Comparison of ENCODE assay signal across 35 cellular contexts in genomic region chr11:56497010-56497409, GRCh38. TPM values are rescaled to one million over a fixed set of nuclear protein-coding genes. Genes with fewer than 3 reads are reported as not detected.
"Had no signal": no experiment of that assay in that cellular context is flagged by ENCODE, and none has a peak within 500 bp of the region (broad histone marks: within the 10 kb centered on the region; RNA-seq: fewer than 3 reads in every experiment).

No MANE protein-coding gene starts in this region.

- ATAC-seq: activated naive CD8-positive, alpha-beta T cell treated with anti-CD3 and anti-CD28 coated beads, Interleukin-2, amount 50 U/mL, for 24 hours; activated T-cell treated with anti-CD3 and anti-CD28 coated beads, Interleukin-2, amount 50 U/mL, for 72 hours; body of pancreas; gastroesophageal sphincter; T-helper 17 cell had no signal

- H3K36me3 ChIP-seq: adrenal gland, colonic mucosa, esophagus squamous epithelium, gastroesophageal sphincter had no signal

- H3K36me3 Mint-ChIP-seq: activated naive CD4-positive, alpha-beta T cell treated with anti-CD3 and anti-CD28 coated beads, Interleukin-2, amount 50 U/mL, for 24 hours; activated naive CD8-positive, alpha-beta T cell treated with anti-CD3 and anti-CD28 coated beads for 36 hours had no signal

- H3K4me1 ChIP-seq: adrenal gland, body of pancreas, colonic mucosa, esophagus squamous epithelium, gastroesophageal sphincter had no signal

- H3K27ac Mint-ChIP-seq: activated CD4-positive, alpha-beta memory T cell treated with anti-CD3 and anti-CD28 coated beads, Interleukin-2, amount 10 ng/mL, durations not matched to agents 7 days and 5 days; activated CD4-positive, alpha-beta T cell treated with anti-CD3 and anti-CD28 coated beads, Interleukin-2, amount 10 ng/mL, durations not matched to agents 7 days and 5 days; activated naive CD4-positive, alpha-beta T cell treated with anti-CD3 and anti-CD28 coated beads for 36 hours; activated naive CD4-positive, alpha-beta T cell treated with anti-CD3 and anti-CD28 coated beads, Interleukin-2, amount 50 U/mL, for 24 hours; activated naive CD8-positive, alpha-beta T cell treated with anti-CD3 and anti-CD28 coated beads for 36 hours; activated naive CD8-positive, alpha-beta T cell treated with anti-CD3 and anti-CD28 coated beads, Interleukin-2, amount 50 U/mL, for 24 hours; activated T-cell treated with anti-CD3 and anti-CD28 coated beads, Interleukin-2, amount 50 U/mL, for 24 hours; activated T-cell treated with anti-CD3 and anti-CD28 coated beads, Interleukin-2, amount 50 U/mL, for 72 hours; T-helper 17 cell; T-helper 2 cell treated with Interferon-gamma antibody and Interleukin-4, amounts not matched to agents 5 μg/mL and 100 μg/mL, for 36 hours had no signal

- H3K27ac ChIP-seq: adrenal gland, body of pancreas, colonic mucosa, epithelial cell of prostate, esophagus squamous epithelium, gastroesophageal sphincter had no signal

- H3K4me3 ChIP-seq: adrenal gland, body of pancreas, colonic mucosa, esophagus squamous epithelium, gastroesophageal sphincter had no signal

- H3K27me3 Mint-ChIP-seq: activated CD4-positive, alpha-beta memory T cell treated with anti-CD3 and anti-CD28 coated beads, Interleukin-2, amount 10 ng/mL, durations not matched to agents 7 days and 5 days; activated CD4-positive, alpha-beta T cell treated with anti-CD3 and anti-CD28 coated beads, Interleukin-2, amount 10 ng/mL, durations not matched to agents 7 days and 5 days; activated naive CD4-positive, alpha-beta T cell treated with anti-CD3 and anti-CD28 coated beads, Interleukin-2, amount 50 U/mL, for 24 hours; activated naive CD8-positive, alpha-beta T cell treated with anti-CD3 and anti-CD28 coated beads for 36 hours; activated naive CD8-positive, alpha-beta T cell treated with anti-CD3 and anti-CD28 coated beads, Interleukin-2, amount 50 U/mL, for 24 hours; activated T-cell treated with anti-CD3 and anti-CD28 coated beads, Interleukin-2, amount 50 U/mL, for 24 hours; T-helper 17 cell had no signal

- H3K9me3 ChIP-seq: adrenal gland, body of pancreas, colonic mucosa, gastroesophageal sphincter had no signal

- H3K4me1 Mint-ChIP-seq: activated CD4-positive, alpha-beta memory T cell treated with anti-CD3 and anti-CD28 coated beads, Interleukin-2, amount 10 ng/mL, durations not matched to agents 7 days and 5 days; activated CD4-positive, alpha-beta T cell treated with anti-CD3 and anti-CD28 coated beads, Interleukin-2, amount 10 ng/mL, durations not matched to agents 7 days and 5 days; activated naive CD4-positive, alpha-beta T cell treated with anti-CD3 and anti-CD28 coated beads, Interleukin-2, amount 50 U/mL, for 24 hours; activated naive CD8-positive, alpha-beta T cell treated with anti-CD3 and anti-CD28 coated beads for 36 hours; activated naive CD8-positive, alpha-beta T cell treated with anti-CD3 and anti-CD28 coated beads, Interleukin-2, amount 50 U/mL, for 24 hours; T-helper 17 cell had no signal

- H3K27me3 ChIP-seq: adrenal gland, body of pancreas, colonic mucosa, esophagus squamous epithelium, gastroesophageal sphincter had no signal

- H3K4me3 Mint-ChIP-seq: activated CD4-positive, alpha-beta memory T cell treated with anti-CD3 and anti-CD28 coated beads, Interleukin-2, amount 10 ng/mL, durations not matched to agents 7 days and 5 days; activated CD4-positive, alpha-beta T cell treated with anti-CD3 and anti-CD28 coated beads, Interleukin-2, amount 10 ng/mL, durations not matched to agents 7 days and 5 days; activated naive CD4-positive, alpha-beta T cell treated with anti-CD3 and anti-CD28 coated beads for 36 hours; activated naive CD4-positive, alpha-beta T cell treated with anti-CD3 and anti-CD28 coated beads, Interleukin-2, amount 50 U/mL, for 24 hours; activated naive CD8-positive, alpha-beta T cell treated with anti-CD3 and anti-CD28 coated beads for 36 hours; activated naive CD8-positive, alpha-beta T cell treated with anti-CD3 and anti-CD28 coated beads, Interleukin-2, amount 50 U/mL, for 24 hours; activated T-cell treated with anti-CD3 and anti-CD28 coated beads, Interleukin-2, amount 50 U/mL, for 24 hours; activated T-cell treated with anti-CD3 and anti-CD28 coated beads, Interleukin-2, amount 50 U/mL, for 72 hours; T-helper 17 cell; T-helper 2 cell treated with Interferon-gamma antibody and Interleukin-4, amounts not matched to agents 5 μg/mL and 100 μg/mL, for 36 hours had no signal

- DNase-seq: activated CD4-positive, alpha-beta memory T cell treated with anti-CD3 and anti-CD28 coated beads, Interleukin-2, amount 10 ng/mL, durations not matched to agents 7 days and 5 days; activated CD4-positive, alpha-beta T cell treated with anti-CD3 and anti-CD28 coated beads for 1 hour; activated CD4-positive, alpha-beta T cell treated with anti-CD3 and anti-CD28 coated beads for 4 hours; activated CD4-positive, alpha-beta T cell treated with anti-CD3 and anti-CD28 coated beads, Interleukin-2, amount 10 ng/mL, durations not matched to agents 7 days and 5 days; activated CD4-positive, alpha-beta T cell treated with anti-CD3 and anti-CD28 coated beads, Interleukin-2, amount 50 U/mL, for 4 hours; activated CD4-positive, CD25-positive, alpha-beta regulatory T cell; activated CD8-positive, alpha-beta memory T cell treated with anti-CD3 and anti-CD28 coated beads, Interleukin-2, amount 50 U/mL, for 48 hours; activated naive CD4-positive, alpha-beta T cell treated with anti-CD3 and anti-CD28 coated beads for 36 hours; activated naive CD8-positive, alpha-beta T cell treated with anti-CD3 and anti-CD28 coated beads for 36 hours; activated naive CD8-positive, alpha-beta T cell treated with anti-CD3 and anti-CD28 coated beads, Interleukin-2, amount 50 U/mL, for 24 hours; activated T-cell treated with anti-CD3 and anti-CD28 coated beads for 4 hours; activated T-cell treated with anti-CD3 and anti-CD28 coated beads, Interleukin-2, amount 50 U/mL, for 24 hours; activated T-cell treated with anti-CD3 and anti-CD28 coated beads, Interleukin-2, amount 50 U/mL, for 72 hours; adrenal gland; amygdala; body of pancreas; caudate nucleus; colonic mucosa; effector CD8-positive, alpha-beta T cell; esophagus squamous epithelium; foreskin melanocyte; T-helper 1 cell; T-helper 17 cell; T1000 had no signal

RNA-seq across cellular contexts. Expression of gene OR5M8, which starts 5.8 kb away (rescaled TPM):
- total RNA-seq: activated CD4-positive, alpha-beta memory T cell treated with anti-CD3 and anti-CD28 coated beads, Interleukin-2, amount 10 ng/mL, durations not matched to agents 7 days and 5 days; activated CD4-positive, alpha-beta T cell treated with anti-CD3 and anti-CD28 coated beads, Interleukin-2, amount 10 ng/mL, durations not matched to agents 7 days and 5 days; activated naive CD4-positive, alpha-beta T cell treated with anti-CD3 and anti-CD28 coated beads for 36 hours; activated naive CD8-positive, alpha-beta T cell treated with anti-CD3 and anti-CD28 coated beads for 36 hours; activated T-cell treated with anti-CD3 and anti-CD28 coated beads, Interleukin-2, amount 50 U/mL, for 72 hours; adrenal gland; aorta; body of pancreas; colonic mucosa; dermis microvascular lymphatic vessel endothelial cell; endothelial cell of umbilical vein; esophagus squamous epithelium; fibroblast of lung; fibroblast of villous mesenchyme; gastroesophageal sphincter; glomerular endothelial cell; T-helper 17 cell had no signal
- polyA plus RNA-seq: adrenal gland, aorta, endothelial cell of umbilical vein, esophagus, fibroblast of lung had no signal

RNA-seq across cellular contexts. Expression of gene OR5M3, which starts 23.9 kb away (rescaled TPM):
- total RNA-seq: activated CD4-positive, alpha-beta memory T cell treated with anti-CD3 and anti-CD28 coated beads, Interleukin-2, amount 10 ng/mL, durations not matched to agents 7 days and 5 days; activated CD4-positive, alpha-beta T cell treated with anti-CD3 and anti-CD28 coated beads, Interleukin-2, amount 10 ng/mL, durations not matched to agents 7 days and 5 days; activated naive CD4-positive, alpha-beta T cell treated with anti-CD3 and anti-CD28 coated beads for 36 hours; activated naive CD8-positive, alpha-beta T cell treated with anti-CD3 and anti-CD28 coated beads for 36 hours; activated T-cell treated with anti-CD3 and anti-CD28 coated beads, Interleukin-2, amount 50 U/mL, for 72 hours; adrenal gland; aorta; body of pancreas; colonic mucosa; dermis microvascular lymphatic vessel endothelial cell; endothelial cell of umbilical vein; esophagus squamous epithelium; fibroblast of lung; fibroblast of villous mesenchyme; gastroesophageal sphincter; glomerular endothelial cell; T-helper 17 cell had no signal
- polyA plus RNA-seq: adrenal gland, aorta, endothelial cell of umbilical vein, esophagus, fibroblast of lung had no signal

RNA-seq across cellular contexts. Expression of gene OR5M11, which starts 46.0 kb away (rescaled TPM):
- total RNA-seq: activated CD4-positive, alpha-beta memory T cell treated with anti-CD3 and anti-CD28 coated beads, Interleukin-2, amount 10 ng/mL, durations not matched to agents 7 days and 5 days; activated CD4-positive, alpha-beta T cell treated with anti-CD3 and anti-CD28 coated beads, Interleukin-2, amount 10 ng/mL, durations not matched to agents 7 days and 5 days; activated naive CD4-positive, alpha-beta T cell treated with anti-CD3 and anti-CD28 coated beads for 36 hours; activated naive CD8-positive, alpha-beta T cell treated with anti-CD3 and anti-CD28 coated beads for 36 hours; activated T-cell treated with anti-CD3 and anti-CD28 coated beads, Interleukin-2, amount 50 U/mL, for 72 hours; adrenal gland; aorta; body of pancreas; colonic mucosa; dermis microvascular lymphatic vessel endothelial cell; endothelial cell of umbilical vein; esophagus squamous epithelium; fibroblast of lung; fibroblast of villous mesenchyme; gastroesophageal sphincter; glomerular endothelial cell; T-helper 17 cell had no signal
- polyA plus RNA-seq: adrenal gland, aorta, endothelial cell of umbilical vein, esophagus, fibroblast of lung had no signal
